ENCODE assay signal across 20 cellular contexts in genomic region chr1:169250022-169250421, GRCh38.
DNase-seq lines count a peak whose midpoint lies in the region; ATAC-seq and TF ChIP-seq lines count a peak whose summit lies in the region.
"Had no signal": no experiment of that assay in that cellular context is flagged by ENCODE, and none has a peak within 500 bp of the region (broad histone marks: within the 10 kb centered on the region; RNA-seq: fewer than 3 reads in every experiment).

No MANE protein-coding gene starts in this region.

- intact Hi-C loops in left lung (cut with DNase I): no loop called here

- H3K4me1 ChIP-seq in adipocyte (ENCODE audit: control insufficient read depth, insufficient read depth, low read length) (peaks cover 4% of the 10 kb centered on the region), fibroblast of lung (ENCODE audit: control insufficient read depth, extremely low read depth, insufficient read depth, low read length) (no peaks in the 10 kb centered on the region), left lung (no peaks in the 10 kb centered on the region)
- H3K4me1 ChIP-seq: adrenal gland, BLaER1, heart right ventricle, neural progenitor cell had no signal

- TF ChIP-seq CTCF in fibroblast of lung (conservative IDR thresholded peaks at IDR 0.05 in 1 of 2, IDR thresholded peaks at IDR 0.05 in 1 of 2; ENCODE audit: low read depth in 1 of 2, low read length in 2 of 2) (no peak), left lung (IDR thresholded peaks at IDR 0.05) (no peak)

- ATAC-seq in left lung: no peak
- ATAC-seq: esophagus mucosa, heart right ventricle, left ventricle myocardium superior, SK-N-SH treated with all-trans-retinoic acid at 6 μM for 48 hours had no signal

- H3K9ac ChIP-seq in adipocyte (ENCODE audit: low read length) (no peak overlapping the region), fibroblast of lung (ENCODE audit: insufficient read depth, low read length) (no peak overlapping the region)
- H3K9ac ChIP-seq: BLaER1, neural progenitor cell had no signal

- H3K9me3 ChIP-seq in adipocyte (ENCODE audit: control insufficient read depth, low read length) (no peaks in the 10 kb centered on the region), fibroblast of lung (ENCODE audit: control insufficient read depth, insufficient read depth, low read depth, low read length) (no peaks in the 10 kb centered on the region), left lung (no peaks in the 10 kb centered on the region)
- H3K9me3 ChIP-seq: adrenal gland, BLaER1, heart right ventricle had no signal

- H3K79me2 ChIP-seq in fibroblast of lung (ENCODE audit: control insufficient read depth, insufficient read depth, low read length): no peaks in the 10 kb centered on the region

- no peak overlapping the region for H3K27ac ChIP-seq in fibroblast of lung (ENCODE audit: insufficient read depth, low read length)
- H3K27ac ChIP-seq in left lung: no peak overlapping the region
- H3K27ac ChIP-seq: 22Rv1, adrenal gland, BLaER1, heart right ventricle, neural progenitor cell had no signal

- H3K4me3 ChIP-seq in adipocyte (ENCODE audit: low read length) (no peak overlapping the region), fibroblast of lung (replicated peaks in 1 of 4; ENCODE audit: control extremely low read depth in 1 of 4, insufficient read depth in 1 of 4, low read depth in 3 of 4, low read length in 4 of 4) (no peak overlapping the region), left lung (no peak overlapping the region)
- H3K4me3 ChIP-seq: adrenal gland, BLaER1, heart right ventricle, neural progenitor cell had no signal

- H3K4me2 ChIP-seq in fibroblast of lung (ENCODE audit: extremely low read depth, insufficient read depth, low read length): no peak overlapping the region
- H3K4me2 ChIP-seq: BLaER1, neural progenitor cell had no signal

- no peak overlapping the region for H2AFZ ChIP-seq in fibroblast of lung (ENCODE audit: low read length)
- H2AFZ ChIP-seq: neural progenitor cell had no signal

- no peaks in the 10 kb centered on the region for H3K36me3 ChIP-seq in adipocyte (ENCODE audit: control insufficient read depth, insufficient read depth, low read length, severe bottlenecking)
- H3K36me3 ChIP-seq in fibroblast of lung (ENCODE audit: control insufficient read depth, insufficient read depth, low read length): no peaks in the 10 kb centered on the region
- no peaks in the 10 kb centered on the region for H3K36me3 ChIP-seq in left lung
- H3K36me3 ChIP-seq: adrenal gland, BLaER1, heart right ventricle, neural progenitor cell had no signal

- H3K27me3 ChIP-seq in adipocyte (replicated peaks; ENCODE audit: control insufficient read depth, insufficient read depth, low read length) (no peaks in the 10 kb centered on the region), fibroblast of lung (ENCODE audit: control insufficient read depth, insufficient read depth, low read length) (no peaks in the 10 kb centered on the region), left lung (no peaks in the 10 kb centered on the region)
- H3K27me3 ChIP-seq: adrenal gland, BLaER1, heart right ventricle, neural progenitor cell had no signal

- H4K20me1 ChIP-seq in fibroblast of lung (ENCODE audit: control insufficient read depth, extremely low read depth, insufficient read depth, low read length): no peaks in the 10 kb centered on the region
- H4K20me1 ChIP-seq: BLaER1 had no signal

- DNase-seq in DMS79 treated with DMSO at 0.1 percent for 48 hours (lab: John Stamatoyannopoulos, UW) (peak; percentile 28), DMS79 (lab: John Stamatoyannopoulos, UW) (no peak), adipocyte (ENCODE audit: low read depth) (peak; percentile 3), fibroblast of lung (ENCODE audit: low read depth in 2 of 2) (peak; percentile 10 to 17), pulmonary artery endothelial cell (ENCODE audit: low read depth, low spot score) (peak; percentile 19), mesenteric fat pad (ENCODE audit: low spot score) (no peak), left lung (no peak), NCI-H2081 treated with DMSO at 0.1 percent for 48 hours (lab: John Stamatoyannopoulos, UW) (no peak)
- DNase-seq: activated CD4-positive, alpha-beta T cell treated with anti-CD3 and anti-CD28 coated beads, Interleukin-2, amount 50 U/mL, for 48 hours; activated gamma-delta T cell; adrenal gland; central memory CD4-positive, alpha-beta T cell; GF-D8; heart right ventricle; left ventricle myocardium superior had no signal

Comparison
In these comparisons a context has a peak if more than half of its experiments do, and no peak if none do; other contexts are left out.
1. DNase-seq: peak in DMS79 treated with DMSO at 0.1 percent for 48 hours (single experiment), adipocyte (single experiment), fibroblast of lung (2 of 2) and pulmonary artery endothelial cell (single experiment); none in DMS79 (single experiment), mesenteric fat pad (single experiment), left lung (0 of 2) and NCI-H2081 treated with DMSO at 0.1 percent for 48 hours (single experiment).